ENCODE assay signal across 1 cellular context in genomic region chr10:70360215-70360614, GRCh38.
TF ChIP-seq lines count a peak whose summit lies in the region.

No MANE protein-coding gene starts in this region.

TF ChIP-seq in K562, 482 proteins besides CTCF, POLR2A, EP300 and RAD21:
- TF ChIP-seq ZBTB7A (IDR thresholded peaks at IDR 0.05; ENCODE audit: borderline replicate concordance, control insufficient read depth, low read depth, low read length) (no peak), ZNF263 (CRISPR knock-in tag; IDR thresholded peaks at IDR 0.05; ENCODE audit: borderline replicate concordance) (peak; percentile 79)
TF ChIP-seq in K562: peak in this region for 1.
